In genomic region chr20:4665591-4665990, GRCh38 we compare ENCODE assay signal across 1 cellular context.
TF ChIP-seq lines count a peak whose summit lies in the region.

No MANE protein-coding gene starts in this region.

TF ChIP-seq in GM23338, 12 proteins besides CTCF, POLR2A, EP300 and RAD21 (continued from another document):
- TF ChIP-seq REST (IDR thresholded peaks at IDR 0.05; ENCODE audit: unreplicated experiment) (no peak), JUNB (IDR thresholded peaks at IDR 0.05; ENCODE audit: unreplicated experiment) (no peak), CREB1 (CRISPR knock-in tag; IDR thresholded peaks at IDR 0.05; ENCODE audit: low read depth) (no peak), ZNF462 (CRISPR knock-in tag; IDR thresholded peaks at IDR 0.05) (no peak), EZH2phosphoT487 (IDR thresholded peaks at IDR 0.05; ENCODE audit: unreplicated experiment) (no peak), ZNF331 (CRISPR knock-in tag; IDR thresholded peaks at IDR 0.05; ENCODE audit: low read depth) (no peak)
TF ChIP-seq in GM23338: peak in this region for 0.
